In the genomic region with DNA sequence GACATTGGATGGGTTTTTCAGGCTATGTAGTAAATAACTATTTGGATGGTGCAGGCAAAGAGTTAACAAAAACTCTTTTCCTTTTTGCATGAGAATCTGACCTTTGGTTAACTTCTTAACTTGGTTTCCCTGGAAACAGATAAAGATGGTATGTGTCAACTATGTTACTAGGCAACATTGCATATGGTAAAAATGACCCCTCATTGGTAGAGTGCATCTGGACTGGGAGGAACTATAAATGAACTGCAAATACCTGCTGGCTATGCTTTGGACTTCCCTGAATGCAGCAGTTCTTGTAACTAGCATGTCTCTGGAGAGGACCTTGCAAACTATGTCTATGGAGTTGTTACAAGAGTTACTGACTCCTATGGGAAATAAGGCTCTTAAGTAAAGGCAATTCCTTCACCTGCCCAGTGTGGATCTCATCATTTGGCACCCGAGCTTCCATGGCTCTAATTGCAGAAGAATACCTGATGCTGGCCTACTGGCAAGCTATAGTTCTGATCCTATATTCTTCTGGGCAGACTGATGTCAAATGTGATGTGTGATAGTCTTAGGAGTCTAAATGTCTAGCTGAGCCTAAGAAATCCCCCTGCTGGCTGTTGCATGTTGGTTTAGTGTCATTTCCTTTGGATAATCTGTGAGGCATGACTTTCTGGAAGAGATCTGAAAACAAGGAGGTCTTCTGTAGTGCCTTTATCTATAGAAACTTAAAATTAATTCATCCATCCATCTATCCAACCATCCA, we compare ENCODE assay signal across 12 cellular contexts.
DNase-seq lines count a peak whose midpoint lies in the region; FAIRE-seq and TF ChIP-seq lines count a peak whose summit lies in the region.
"Had no signal": no experiment of that assay in that cellular context is flagged by ENCODE, and none has a peak within 500 bp of the region (broad histone marks: within the 10 kb centered on the region; RNA-seq: fewer than 3 reads in every experiment).

No MANE protein-coding gene starts in this region.

- H4K20me1 ChIP-seq in astrocyte (ENCODE audit: insufficient read depth, low read length) = peaks cover 4% of the 10 kb centered on the region

- no peaks in the 10 kb centered on the region for H3K36me3 ChIP-seq in astrocyte (ENCODE audit: insufficient read depth, low read length)

- H3K27me3 Mint-ChIP-seq in astrocyte (ENCODE audit: low read depth, unreplicated experiment) = no peaks in the 10 kb centered on the region
- H3K27me3 Mint-ChIP-seq in activated CD4-positive, alpha-beta memory T cell treated with anti-CD3 and anti-CD28 coated beads for 36 hours = no peaks in the 10 kb centered on the region
- H3K27me3 Mint-ChIP-seq: activated CD4-positive, alpha-beta T cell treated with anti-CD3 and anti-CD28 coated beads, Interleukin-2, amount 10 ng/mL, durations not matched to agents 7 days and 5 days had no signal

- peaks cover 4% of the 10 kb centered on the region for H3K79me2 ChIP-seq in astrocyte (ENCODE audit: insufficient read depth, low read length)

- CTCF ChIA-PET in activated CD4-positive, alpha-beta memory T cell treated with anti-CD3 and anti-CD28 coated beads for 36 hours (lab: Charles Lee) = interaction anchor here (0.6 to 2.1 kb wide), 2 partner anchors 12 to 25 kb away, joined by 3 to 9 read pairs; no protein-coding TSS in a partner anchor

- peak overlapping the region; percentile 16 for H3K4me2 ChIP-seq in astrocyte (ENCODE audit: low read length)

- DNase-seq in AG10803 (ENCODE audit: low read depth) = peak; percentile 56
- DNase-seq in GM18507 (ENCODE audit: extremely low spot score, insufficient read length, low read depth) = no peak
- DNase-seq in astrocyte (ENCODE audit: low read depth) = peak; percentile 82
- peak; percentile 45 for DNase-seq in left kidney (ENCODE audit: low read depth, low spot score)
- DNase-seq in NCI-H748 treated with DMSO at 0.1 percent for 48 hours (lab: John Stamatoyannopoulos, UW) = no peak
- DNase-seq in activated CD4-positive, alpha-beta memory T cell treated with anti-CD3 and anti-CD28 coated beads for 36 hours = no peak
- no peak for DNase-seq in H4 (ENCODE audit: low spot score)
- DNase-seq in nucleus accumbens (lab: John Stamatoyannopoulos, UW) = no peak
- DNase-seq: activated CD4-positive, alpha-beta T cell treated with anti-CD3 and anti-CD28 coated beads, Interleukin-2, amount 10 ng/mL, durations not matched to agents 7 days and 5 days; C1 segment of cervical spinal cord; NCI-H1694 treated with DMSO at 0.1 percent for 48 hours; substantia nigra had no signal

- H3K27ac Mint-ChIP-seq in astrocyte (ENCODE audit: unreplicated experiment) = peak overlapping the region; percentile 73
- no peak overlapping the region for H3K27ac Mint-ChIP-seq in activated CD4-positive, alpha-beta memory T cell treated with anti-CD3 and anti-CD28 coated beads for 36 hours
- H3K27ac Mint-ChIP-seq: activated CD4-positive, alpha-beta T cell treated with anti-CD3 and anti-CD28 coated beads, Interleukin-2, amount 10 ng/mL, durations not matched to agents 7 days and 5 days had no signal

- H3K4me1 ChIP-seq in astrocyte (ENCODE audit: insufficient read depth, low read length) = peaks cover 41% of the 10 kb centered on the region

- H3K9me3 Mint-ChIP-seq in astrocyte (ENCODE audit: unreplicated experiment) = no peaks in the 10 kb centered on the region
- no peaks in the 10 kb centered on the region for H3K9me3 Mint-ChIP-seq in activated CD4-positive, alpha-beta memory T cell treated with anti-CD3 and anti-CD28 coated beads for 36 hours

- H3K27me3 ChIP-seq in astrocyte (ENCODE audit: insufficient read depth, low read length) = no peaks in the 10 kb centered on the region

- intact Hi-C loops in activated CD4-positive, alpha-beta memory T cell treated with anti-CD3 and anti-CD28 coated beads for 36 hours (cut with micrococcal nuclease) = no loop called here

- peaks cover 61% of the 10 kb centered on the region for H3K4me1 Mint-ChIP-seq in astrocyte (ENCODE audit: low read depth, unreplicated experiment)
- peaks cover 67% of the 10 kb centered on the region for H3K4me1 Mint-ChIP-seq in activated CD4-positive, alpha-beta memory T cell treated with anti-CD3 and anti-CD28 coated beads for 36 hours (ENCODE audit: low read depth)

- POLR2A ChIA-PET in activated CD4-positive, alpha-beta memory T cell treated with anti-CD3 and anti-CD28 coated beads for 36 hours (lab: Charles Lee) = no interaction called here

- peak; percentile 6; the same call in 1 of the 2 replicates for TF ChIP-seq CTCF in AG10803 (conservative IDR thresholded peaks at IDR 0.05; ENCODE audit: low read length)
- no peak for TF ChIP-seq CTCF in astrocyte (IDR thresholded peaks at IDR 0.05; ENCODE audit: insufficient read depth, low read depth, low read length)

- peak; percentile 44 for FAIRE-seq in GM18507 (lab: Jason Lieb, UNC)
- FAIRE-seq in astrocyte (lab: Jason Lieb, UNC) = no peak

- no peak overlapping the region for H3K9ac ChIP-seq in astrocyte (ENCODE audit: low read length)

- H3K27ac ChIP-seq in astrocyte (ENCODE audit: low read depth, low read length) = no peak overlapping the region

- H3K4me3 ChIP-seq in AG10803 (ENCODE audit: low read length) = no peak overlapping the region
- H3K4me3 ChIP-seq in astrocyte (ENCODE audit: insufficient read depth, low read depth, low read length) = no peak overlapping the region

- peaks cover 4% of the 10 kb centered on the region for H3K36me3 Mint-ChIP-seq in astrocyte (ENCODE audit: low read depth, unreplicated experiment)
- peaks cover 25% of the 10 kb centered on the region for H3K36me3 Mint-ChIP-seq in activated CD4-positive, alpha-beta memory T cell treated with anti-CD3 and anti-CD28 coated beads for 36 hours

- H3K9me3 ChIP-seq in astrocyte (ENCODE audit: insufficient read depth, low read depth, low read length) = no peaks in the 10 kb centered on the region

- no peak overlapping the region for H2AFZ ChIP-seq in astrocyte (ENCODE audit: low read depth, low read length)

- H3K4me3 Mint-ChIP-seq in astrocyte (ENCODE audit: unreplicated experiment) = no peak overlapping the region
- no peak overlapping the region for H3K4me3 Mint-ChIP-seq in activated CD4-positive, alpha-beta memory T cell treated with anti-CD3 and anti-CD28 coated beads for 36 hours
- H3K4me3 Mint-ChIP-seq: activated CD4-positive, alpha-beta T cell treated with anti-CD3 and anti-CD28 coated beads, Interleukin-2, amount 10 ng/mL, durations not matched to agents 7 days and 5 days had no signal

Comparison
In these comparisons a context has a peak if more than half of its experiments do, and no peak if none do; other contexts are left out.
1. DNase-seq: peak in AG10803 (single experiment), astrocyte (single experiment) and left kidney (single experiment); none in GM18507 (single experiment), NCI-H748 treated with DMSO at 0.1 percent for 48 hours (single experiment), activated CD4-positive, alpha-beta memory T cell treated with anti-CD3 and anti-CD28 coated beads for 36 hours (single experiment), H4 (single experiment) and nucleus accumbens (0 of 56).